In the genomic region with DNA sequence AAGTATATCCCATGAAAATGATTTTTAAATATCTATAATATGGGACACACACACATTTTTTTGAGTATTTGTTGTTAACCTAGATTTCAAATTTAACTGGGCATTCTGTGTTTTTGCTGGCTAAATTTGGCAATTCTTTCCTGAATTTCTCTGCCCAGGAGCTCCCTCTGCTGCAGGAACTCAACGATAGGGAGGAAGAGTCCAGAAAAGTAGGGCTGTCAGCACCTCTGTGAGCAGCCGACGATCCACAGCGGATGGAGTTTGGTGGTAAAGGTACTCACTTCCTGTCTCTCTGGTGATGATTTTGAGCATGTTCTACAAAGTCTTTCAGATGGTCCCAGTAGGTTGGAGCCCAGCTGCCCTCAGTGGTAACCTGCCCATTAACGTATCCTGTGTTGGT, we compare ENCODE assay signal across 26 cellular contexts. TPM values are rescaled to one million over a fixed set of nuclear protein-coding genes. Genes with fewer than 3 reads are reported as not detected.
DNase-seq lines count a peak whose midpoint lies in the region; ATAC-seq and TF ChIP-seq lines count a peak whose summit lies in the region.
"Had no signal": no experiment of that assay in that cellular context is flagged by ENCODE, and none has a peak within 500 bp of the region (broad histone marks: within the 10 kb centered on the region; RNA-seq: fewer than 3 reads in every experiment).

No MANE protein-coding gene starts in this region.

- no peaks in the 10 kb centered on the region for H3K27me3 Mint-ChIP-seq in HFFc6 (ENCODE audit: insufficient read depth)
- peaks cover 6% of the 10 kb centered on the region for H3K27me3 Mint-ChIP-seq in nephron progenitor cell (ENCODE audit: low read depth, poor library complexity)

- H3K36me3 Mint-ChIP-seq in HFFc6 (ENCODE audit: low read depth), result no peaks in the 10 kb centered on the region
- H3K36me3 Mint-ChIP-seq in nephron progenitor cell (ENCODE audit: low read depth), result no peaks in the 10 kb centered on the region

- TF ChIP-seq CTCF in AG10803 (conservative IDR thresholded peaks at IDR 0.05; ENCODE audit: low read length) (peak; percentile 27), HFFc6 (IDR thresholded peaks at IDR 0.05) (peak; percentile 33), brain microvascular endothelial cell (IDR thresholded peaks at IDR 0.05; ENCODE audit: low read depth, low read length, missing control alignments) (peak; percentile 42), nephron progenitor cell (IDR thresholded peaks at IDR 0.05) (no peak)

- DNase-seq in AG10803 (ENCODE audit: low read depth) (no peak), HFFc6 (no peak), brain microvascular endothelial cell (no peak), iris pigment epithelial cell (ENCODE audit: low read depth) (peak; percentile 4), HuH-7 (ENCODE audit: low spot score) (no peak), nephron progenitor cell (no peak)
- DNase-seq: activated B cell treated with CpG ODN at 0.5 μM for 24 hours; activated naive CD4-positive, alpha-beta T cell; activated T-cell treated with anti-CD3 and anti-CD28 coated beads, Interleukin-2, amount 50 U/mL, for 24 hours; AML-193; COR-L47; DMS79 treated with DMSO at 0.1 percent for 48 hours; hippocampal formation; MV-4-11; NCI-H1694 treated with DMSO at 0.1 percent for 48 hours; stimulated activated CD4-positive, alpha-beta T cell treated with anti-CD3 and anti-CD28 coated beads, Interleukin-2, amount 100 ng/mL, for 48 hours; stimulated activated naive CD4-positive, alpha-beta T cell treated with Interleukin-2 at 50 U/mL for 16 hours; T1000 had no signal

- peaks cover 42% of the 10 kb centered on the region for H3K4me1 Mint-ChIP-seq in HFFc6 (ENCODE audit: low read depth)
- H3K4me1 Mint-ChIP-seq in nephron progenitor cell, result peaks cover 21% of the 10 kb centered on the region
- H3K4me1 Mint-ChIP-seq: activated B cell treated with CpG ODN at 0.5 μM for 24 hours had no signal

- no peak overlapping the region for H3K27ac Mint-ChIP-seq in HFFc6
- no peak overlapping the region for H3K27ac Mint-ChIP-seq in nephron progenitor cell
- H3K27ac Mint-ChIP-seq: activated B cell treated with CpG ODN at 0.5 μM for 24 hours; activated T-cell treated with anti-CD3 and anti-CD28 coated beads, Interleukin-2, amount 50 U/mL, for 24 hours had no signal

- H3K4me3 ChIP-seq in AG10803 (ENCODE audit: low read length) (no peak overlapping the region), brain microvascular endothelial cell (ENCODE audit: low read depth, low read length) (no peak overlapping the region)
- H3K4me3 ChIP-seq: HAP-1, lung, thoracic aorta had no signal

- no peaks in the 10 kb centered on the region for H3K36me3 ChIP-seq in brain microvascular endothelial cell (replicated peaks)
- H3K36me3 ChIP-seq: HAP-1, thoracic aorta had no signal

- in situ Hi-C loops in brain microvascular endothelial cell (cut with HindIII; ENCODE audit: low pct_ligation_motif_present, low sequenced_read_pairs), result loop anchor here (25.0 kb wide), 1 partner anchor 482 kb away; no protein-coding TSS in a partner anchor

- H3K27ac ChIP-seq in brain microvascular endothelial cell, result no peak overlapping the region
- H3K27ac ChIP-seq: epithelial cell of prostate, KMS-11, thoracic aorta had no signal

- no peaks in the 10 kb centered on the region for H3K9me3 Mint-ChIP-seq in HFFc6
- peaks cover 3% of the 10 kb centered on the region for H3K9me3 Mint-ChIP-seq in nephron progenitor cell
- H3K9me3 Mint-ChIP-seq: activated B cell treated with CpG ODN at 0.5 μM for 24 hours; activated T-cell treated with anti-CD3 and anti-CD28 coated beads, Interleukin-2, amount 50 U/mL, for 24 hours had no signal

- no peak for ATAC-seq in GM19395 (IDR thresholded peaks at IDR 0.05; ENCODE audit: unreplicated experiment)
- no peak for ATAC-seq in GM18873 (IDR thresholded peaks at IDR 0.05; ENCODE audit: low FRiP score, unreplicated experiment)
- ATAC-seq: Right ventricle myocardium inferior had no signal

- H3K4me3 Mint-ChIP-seq in HFFc6 (no peak overlapping the region), nephron progenitor cell (no peak overlapping the region)
- H3K4me3 Mint-ChIP-seq: activated B cell treated with CpG ODN at 0.5 μM for 24 hours; activated T-cell treated with anti-CD3 and anti-CD28 coated beads, Interleukin-2, amount 50 U/mL, for 24 hours had no signal

- no peaks in the 10 kb centered on the region for H3K27me3 ChIP-seq in brain microvascular endothelial cell (replicated peaks)

RNA-seq across cellular contexts. Expression of a gene that starts 23.1 kb away (rescaled TPM):
- 10 to 100 TPM; 36.8 to 42.0 (median 39.8) TPM for total RNA-seq in HFFc6 (2021; fragmentation: NEBNext Ultra II Directional; extraction: Animal tissue kit (Norgen Biotek cat#: 25700))
